26 cellular contexts compared by ENCODE assay signal in genomic region chr3:11251807-11252176, GRCh38. TPM values are rescaled to one million over a fixed set of nuclear protein-coding genes. Genes with fewer than 3 reads are reported as not detected.
DNase-seq lines count a peak whose midpoint lies in the region; ATAC-seq and TF ChIP-seq lines count a peak whose summit lies in the region.
"Had no signal": no experiment of that assay in that cellular context is flagged by ENCODE, and none has a peak within 500 bp of the region (broad histone marks: within the 10 kb centered on the region; RNA-seq: fewer than 3 reads in every experiment).

No MANE protein-coding gene starts in this region.

- no peaks in the 10 kb centered on the region for H3K9me3 Mint-ChIP-seq in activated naive CD4-positive, alpha-beta T cell treated with anti-CD3 and anti-CD28 coated beads for 36 hours
- H3K9me3 Mint-ChIP-seq in activated CD4-positive, alpha-beta memory T cell treated with anti-CD3 and anti-CD28 coated beads for 36 hours, result no peaks in the 10 kb centered on the region
- H3K9me3 Mint-ChIP-seq: nephron had no signal

- H3K36me3 ChIP-seq in colonic mucosa (no peaks in the 10 kb centered on the region), transverse colon (no peaks in the 10 kb centered on the region)
- H3K36me3 ChIP-seq: ovary, suprapubic skin had no signal

- no peak for TF ChIP-seq EP300 in transverse colon (IDR thresholded peaks at IDR 0.05; ENCODE audit: low read depth)

- POLR2A ChIA-PET in activated CD4-positive, alpha-beta memory T cell treated with anti-CD3 and anti-CD28 coated beads for 36 hours (lab: Charles Lee), result interaction anchor here (0.9 to 1.5 kb wide), 2 partner anchors 14 to 20 kb away, joined by 3 to 4 read pairs; partner anchors contain the start of gene ATG7

- in situ Hi-C loops in transverse colon (cut with MboI; ENCODE audit: low pct_ligation_motif_present in 1 of 4, low pct_unique_long_range_greater_than_20kb in 1 of 4, low sequenced_read_pairs in 3 of 4), result no loop called here

- peak overlapping the region; percentile 66 for H3K27ac ChIP-seq in colonic mucosa
- peak overlapping the region; percentile 55 to 63 (median 62) for H3K27ac ChIP-seq in transverse colon
- H3K27ac ChIP-seq: C4-2B, gastroesophageal sphincter, HL-60, ovary, suprapubic skin had no signal

- no peak for TF ChIP-seq CTCF in colonic mucosa (IDR thresholded peaks at IDR 0.05)
- TF ChIP-seq CTCF in transverse colon (IDR thresholded peaks at IDR 0.05), result no peak

- TF ChIP-seq POLR2A in transverse colon (IDR thresholded peaks at IDR 0.05), result no peak

- ATAC-seq in HG02870 (IDR thresholded peaks at IDR 0.05; ENCODE audit: unreplicated experiment), result no peak
- ATAC-seq: gastroesophageal sphincter, HCT116, left ventricle myocardium superior had no signal

- H3K9me3 ChIP-seq in colonic mucosa (no peaks in the 10 kb centered on the region), transverse colon (no peaks in the 10 kb centered on the region)
- H3K9me3 ChIP-seq: ovary, suprapubic skin had no signal

- peaks cover 3% of the 10 kb centered on the region for H3K27me3 Mint-ChIP-seq in activated naive CD4-positive, alpha-beta T cell treated with anti-CD3 and anti-CD28 coated beads for 36 hours (ENCODE audit: low read depth)
- peaks cover 1% of the 10 kb centered on the region for H3K27me3 Mint-ChIP-seq in activated CD4-positive, alpha-beta memory T cell treated with anti-CD3 and anti-CD28 coated beads for 36 hours

- no peaks in the 10 kb centered on the region for H3K36me3 Mint-ChIP-seq in activated naive CD4-positive, alpha-beta T cell treated with anti-CD3 and anti-CD28 coated beads for 36 hours (ENCODE audit: low read depth)
- peaks cover 6% of the 10 kb centered on the region for H3K36me3 Mint-ChIP-seq in activated CD4-positive, alpha-beta memory T cell treated with anti-CD3 and anti-CD28 coated beads for 36 hours
- H3K36me3 Mint-ChIP-seq: mesothelial cell of epicardium had no signal

- peak overlapping the region; percentile 65 for H3K27ac Mint-ChIP-seq in activated naive CD4-positive, alpha-beta T cell treated with anti-CD3 and anti-CD28 coated beads for 36 hours
- H3K27ac Mint-ChIP-seq in activated CD4-positive, alpha-beta memory T cell treated with anti-CD3 and anti-CD28 coated beads for 36 hours, result peak overlapping the region; percentile 87
- H3K27ac Mint-ChIP-seq: endodermal cell, mesothelial cell of epicardium, nephron had no signal

- WGBS in transverse colon (ENCODE audit: low coverage in 1 of 2), 2 donors, result 60 to 70% methylated on average over 5 to 6 of the region's 6 CpGs

- H3K4me1 ChIP-seq in colonic mucosa (no peaks in the 10 kb centered on the region), transverse colon (peaks cover 0 to 28% (median 8%) of the 10 kb centered on the region in 4 donors)
- H3K4me1 ChIP-seq: gastroesophageal sphincter had no signal

- H3K27me3 ChIP-seq in colonic mucosa, result no peaks in the 10 kb centered on the region
- H3K27me3 ChIP-seq in transverse colon, result no peaks in the 10 kb centered on the region
- H3K27me3 ChIP-seq: gastroesophageal sphincter, ovary, suprapubic skin had no signal

- CTCF ChIA-PET in activated naive CD4-positive, alpha-beta T cell treated with anti-CD3 and anti-CD28 coated beads for 36 hours (lab: Charles Lee), result no interaction called here
- CTCF ChIA-PET in activated CD4-positive, alpha-beta memory T cell treated with anti-CD3 and anti-CD28 coated beads for 36 hours (lab: Charles Lee), result no interaction called here

- H3K4me3 Mint-ChIP-seq in activated naive CD4-positive, alpha-beta T cell treated with anti-CD3 and anti-CD28 coated beads for 36 hours, result no peak overlapping the region
- H3K4me3 Mint-ChIP-seq in activated CD4-positive, alpha-beta memory T cell treated with anti-CD3 and anti-CD28 coated beads for 36 hours, result peak overlapping the region; percentile 66
- H3K4me3 Mint-ChIP-seq: endodermal cell, mesothelial cell of epicardium, nephron had no signal

- no peak for DNase-seq in activated naive CD4-positive, alpha-beta T cell treated with anti-CD3 and anti-CD28 coated beads for 36 hours
- DNase-seq in activated naive CD4-positive, alpha-beta T cell (lab: John Stamatoyannopoulos, UW), result no peak
- DNase-seq in activated CD4-positive, alpha-beta memory T cell treated with anti-CD3 and anti-CD28 coated beads for 36 hours, result no peak
- DNase-seq in colonic mucosa, result no peak
- no peak for DNase-seq in transverse colon
- DNase-seq in NCI-H187 (lab: John Stamatoyannopoulos, UW), result no peak
- DNase-seq: activated CD8-positive, alpha-beta memory T cell treated with anti-CD3 and anti-CD28 coated beads for 24 hours; activated effector memory CD4-positive, alpha-beta T cell treated with Interleukin-2 at 50 U/mL for 16 hours; endodermal cell; Kasumi-1; left ventricle myocardium superior; NCI-H2171 treated with DMSO at 0.1 percent for 48 hours; NCI-H524; ovary; retina; stimulated activated CD4-positive, alpha-beta T cell treated with anti-CD3 and anti-CD28 coated beads, Interleukin-2, amount 100 ng/mL, for 24 hours had no signal

- intact Hi-C loops in activated naive CD4-positive, alpha-beta T cell treated with anti-CD3 and anti-CD28 coated beads for 36 hours (cut with micrococcal nuclease), result loop anchor here (1.0 kb wide), 2 partner anchors 13 to 21 kb away; partner anchors contain the start of gene ATG7
- intact Hi-C loops in activated CD4-positive, alpha-beta memory T cell treated with anti-CD3 and anti-CD28 coated beads for 36 hours (cut with micrococcal nuclease), result loop anchor here (1.0 kb wide), 1 partner anchor 11 kb away; no protein-coding TSS in a partner anchor
- intact Hi-C loops in colonic mucosa (cut with DNase I), result no loop called here
- intact Hi-C loops in transverse colon (cut with DNase I; ENCODE audit: low total_unique reads), result no loop called here

- no peak overlapping the region for H3K9ac ChIP-seq in colonic mucosa (ENCODE audit: low read depth in 2 of 2, low read length in 2 of 2)

- H3K4me3 ChIP-seq in colonic mucosa (no peak overlapping the region), transverse colon (no peak overlapping the region)
- H3K4me3 ChIP-seq: coronary artery, gastroesophageal sphincter, ovary, smooth muscle cell, suprapubic skin had no signal

- H3K4me1 Mint-ChIP-seq in activated naive CD4-positive, alpha-beta T cell treated with anti-CD3 and anti-CD28 coated beads for 36 hours (ENCODE audit: low read depth), result peaks cover 17% of the 10 kb centered on the region
- peaks cover 19% of the 10 kb centered on the region for H3K4me1 Mint-ChIP-seq in activated CD4-positive, alpha-beta memory T cell treated with anti-CD3 and anti-CD28 coated beads for 36 hours (ENCODE audit: low read depth)
- H3K4me1 Mint-ChIP-seq: nephron had no signal

RNA-seq across cellular contexts. Expression of gene ATG7, which starts 20.4 kb away (rescaled TPM):
- 10 to 100 TPM; 25.9 to 27.0 TPM for total RNA-seq in activated naive CD4-positive, alpha-beta T cell treated with anti-CD3 and anti-CD28 coated beads for 36 hours
- total RNA-seq in activated CD4-positive, alpha-beta memory T cell treated with anti-CD3 and anti-CD28 coated beads for 36 hours, result 10 to 100 TPM; 30.5 to 33.6 TPM
- 10 to 100 TPM; 31.9 to 32.0 TPM for total RNA-seq in colonic mucosa
- 100 to 1,000 TPM in 1 of 4 donors, 10 to 100 TPM in 3; 44.5 to 122 (median 75.0) TPM for total RNA-seq in transverse colon

Comparison
In these comparisons a context has a peak if more than half of its experiments do, and no peak if none do; other contexts are left out.
1. intact Hi-C loops: an anchor here in activated naive CD4-positive, alpha-beta T cell treated with anti-CD3 and anti-CD28 coated beads for 36 hours (1.0 kb wide) and activated CD4-positive, alpha-beta memory T cell treated with anti-CD3 and anti-CD28 coated beads for 36 hours (1.0 kb wide); none called in colonic mucosa and transverse colon.